In genomic region chr9:106023455-106023854, GRCh38 we compare ENCODE assay signal across 24 cellular contexts.
DNase-seq lines count a peak whose midpoint lies in the region; ATAC-seq, FAIRE-seq and TF ChIP-seq lines count a peak whose summit lies in the region.
"Had no signal": no experiment of that assay in that cellular context is flagged by ENCODE, and none has a peak within 500 bp of the region (broad histone marks: within the 10 kb centered on the region; RNA-seq: fewer than 3 reads in every experiment).

No MANE protein-coding gene starts in this region.

- no peak overlapping the region for H3K4me3 Mint-ChIP-seq in activated CD4-positive, alpha-beta T cell treated with anti-CD3 and anti-CD28 coated beads for 36 hours
- H3K4me3 Mint-ChIP-seq: B cell; CD14-positive monocyte; CD4-positive, alpha-beta memory T cell had no signal

- no peaks in the 10 kb centered on the region for H3K36me3 ChIP-seq in GM12878 (ENCODE audit: control insufficient read depth in 2 of 2, insufficient read depth in 2 of 2, low read length in 1 of 2)
- H3K36me3 ChIP-seq: BLaER1 treated with 17β-estradiol and CSF1 and Interleukin-3, amounts not matched to agents 10 nM and 100 nM had no signal

- 0% methylated on average over 2 of the region's 2 CpGs for WGBS in GM12878 (ENCODE audit: insufficient coverage, insufficient replicate concordance, low lambda C conversion rate, missing lambda C conversion rate)

- H3K4me2 ChIP-seq in GM12878 (ENCODE audit: control insufficient read depth, insufficient read depth), result no peak overlapping the region
- H3K4me2 ChIP-seq: BLaER1 treated with 17β-estradiol and CSF1 and Interleukin-3, amounts not matched to agents 10 nM and 100 nM had no signal

- no peaks in the 10 kb centered on the region for H4K20me1 ChIP-seq in GM12878 (ENCODE audit: control insufficient read depth, insufficient read depth)
- H4K20me1 ChIP-seq: BLaER1 treated with 17β-estradiol and CSF1 and Interleukin-3, amounts not matched to agents 10 nM and 100 nM had no signal

- no peaks in the 10 kb centered on the region for H3K9me3 ChIP-seq in GM12878 (replicated peaks; ENCODE audit: control insufficient read depth, insufficient read depth, low read length)

- SMC1A ChIA-PET in GM12878 (lab: Charles Lee; ENCODE audit: uncharacterized antibody, unreplicated experiment), result interaction anchor here (0.7 to 1.1 kb wide), 2 partner anchors 14 to 98 kb away, joined by 3 read pairs; no protein-coding TSS in a partner anchor

- no peaks in the 10 kb centered on the region for H3K4me1 Mint-ChIP-seq in activated CD4-positive, alpha-beta T cell treated with anti-CD3 and anti-CD28 coated beads for 36 hours
- H3K4me1 Mint-ChIP-seq: B cell; CD14-positive monocyte; CD4-positive, alpha-beta memory T cell had no signal

- no peak overlapping the region for H3K27ac ChIP-seq in GM12878 (ENCODE audit: control insufficient read depth, insufficient read depth)
- H3K27ac ChIP-seq: 22Rv1; BLaER1 treated with 17β-estradiol and CSF1 and Interleukin-3, amounts not matched to agents 10 nM and 100 nM; GM23248 had no signal

- no peak overlapping the region for H3K4me3 ChIP-seq in GM12878
- H3K4me3 ChIP-seq: BLaER1 treated with 17β-estradiol and CSF1 and Interleukin-3, amounts not matched to agents 10 nM and 100 nM; GM23248 had no signal

- TF ChIP-seq EP300 in GM12878 (IDR thresholded peaks at IDR 0.05; ENCODE audit: borderline replicate concordance in 1 of 2, control insufficient read depth in 1 of 2, low read depth in 2 of 2, low read length in 2 of 2), result no peak

- DNase-seq in CD1c-positive myeloid dendritic cell (ENCODE audit: extremely low spot score), result peak; percentile 22
- DNase-seq in GM12891 (ENCODE audit: insufficient read length, low spot score), result no peak
- DNase-seq in GM12878 (ENCODE audit: low read depth, low spot score), result no peak
- no peak for DNase-seq in activated CD4-positive, alpha-beta T cell treated with anti-CD3 and anti-CD28 coated beads for 36 hours
- no peak for DNase-seq in HK-2 (ENCODE audit: unreplicated experiment)
- DNase-seq in DMS 273 treated with DMSO at 0.1 percent for 48 hours (lab: John Stamatoyannopoulos, UW), result no peak
- DNase-seq: Calu3; CD4-positive, alpha-beta memory T cell; COR-L47; DMS153; DND-41; GM23248; H7; HCEC 1CT had no signal

- no peaks in the 10 kb centered on the region for H3K4me1 ChIP-seq in GM12878 (ENCODE audit: control insufficient read depth, insufficient read depth, low read length)
- H3K4me1 ChIP-seq: BLaER1 treated with 17β-estradiol and CSF1 and Interleukin-3, amounts not matched to agents 10 nM and 100 nM had no signal

- TF ChIP-seq CTCF in GM12878 (IDR thresholded peaks at IDR 0.05 in 2 of 3, conservative IDR thresholded peaks at IDR 0.05 in 1 of 3; ENCODE audit: control insufficient read depth in 2 of 3, extremely low read depth in 1 of 3, insufficient read depth in 1 of 3, low read depth in 3 of 3, low read length in 3 of 3), result no peak

- no peak for TF ChIP-seq POLR2A in GM12891 (IDR thresholded peaks at IDR 0.05; ENCODE audit: low read depth, low read length)
- TF ChIP-seq POLR2A in GM12878 (IDR thresholded peaks at IDR 0.05; ENCODE audit: low read depth, low read length), result no peak

- H3K79me2 ChIP-seq in GM12878 (ENCODE audit: control insufficient read depth, insufficient read depth, low read length), result no peaks in the 10 kb centered on the region

- no peaks in the 10 kb centered on the region for H3K9me3 Mint-ChIP-seq in activated CD4-positive, alpha-beta T cell treated with anti-CD3 and anti-CD28 coated beads for 36 hours (ENCODE audit: low read depth)

- in situ Hi-C loops in GM12878 (cut with MboI), result no loop called here

- TF ChIP-seq RAD21 in GM12878 (IDR thresholded peaks at IDR 0.05; ENCODE audit: insufficient read depth, low read depth, low read length), result no peak

- BruUV-seq in GM12878 (replicated peaks; lab: Mats Ljungman, UMichigan), result no TSS peak

- H3K27ac Mint-ChIP-seq in activated CD4-positive, alpha-beta T cell treated with anti-CD3 and anti-CD28 coated beads for 36 hours, result no peak overlapping the region
- H3K27ac Mint-ChIP-seq: B cell; CD14-positive monocyte; CD4-positive, alpha-beta memory T cell had no signal

- peaks cover 2% of the 10 kb centered on the region for H3K27me3 Mint-ChIP-seq in activated CD4-positive, alpha-beta T cell treated with anti-CD3 and anti-CD28 coated beads for 36 hours

- RAD21 ChIA-PET in GM12878 (lab: Charles Lee; ENCODE audit: unreplicated experiment), result no interaction called here

- H3K9ac ChIP-seq in GM12878 (ENCODE audit: control insufficient read depth, insufficient read depth, low read length), result no peak overlapping the region
- H3K9ac ChIP-seq: BLaER1 treated with 17β-estradiol and CSF1 and Interleukin-3, amounts not matched to agents 10 nM and 100 nM; GM23248 had no signal

- CTCF ChIA-PET in GM12878 (lab: Yijun Ruan, JAX), result no interaction called here
- CTCF ChIA-PET in activated CD4-positive, alpha-beta T cell treated with anti-CD3 and anti-CD28 coated beads for 36 hours (lab: Charles Lee), result no interaction called here

- intact Hi-C loops in GM12878 (cut with micrococcal nuclease; ENCODE audit: unreplicated experiment), result no loop called here
- intact Hi-C loops in activated CD4-positive, alpha-beta T cell treated with anti-CD3 and anti-CD28 coated beads for 36 hours (cut with DNase I, micrococcal nuclease), result no loop called here

- no peak overlapping the region for H2AFZ ChIP-seq in GM12878 (ENCODE audit: control insufficient read depth, low read depth, low read length)
- H2AFZ ChIP-seq: GM23248 had no signal

- ATAC-seq in HG03442 (IDR thresholded peaks at IDR 0.05; ENCODE audit: unreplicated experiment) (peak; percentile 49), GM12878 (peak; percentile 68), HG03460 (IDR thresholded peaks at IDR 0.05; ENCODE audit: unreplicated experiment) (no peak)
- no peak for ATAC-seq in activated CD4-positive, alpha-beta T cell treated with anti-CD3 and anti-CD28 coated beads for 36 hours

- POLR2A ChIA-PET in GM12878 (lab: Charles Lee), result no interaction called here
- POLR2A ChIA-PET in activated CD4-positive, alpha-beta T cell treated with anti-CD3 and anti-CD28 coated beads for 36 hours (lab: Charles Lee), result no interaction called here

- no peaks in the 10 kb centered on the region for H3K36me3 Mint-ChIP-seq in activated CD4-positive, alpha-beta T cell treated with anti-CD3 and anti-CD28 coated beads for 36 hours (ENCODE audit: low read depth)
- H3K36me3 Mint-ChIP-seq: CD14-positive monocyte; CD4-positive, alpha-beta memory T cell had no signal

- H3K27me3 ChIP-seq in GM12878 (replicated peaks in 1 of 2; ENCODE audit: control insufficient read depth in 2 of 2, insufficient read depth in 2 of 2, low read length in 1 of 2), result no peaks in the 10 kb centered on the region

- no peak for FAIRE-seq in GM12891 (lab: Jason Lieb, UNC)
- FAIRE-seq in GM12878 (lab: Jason Lieb, UNC), result no peak
- FAIRE-seq: A204.1, G401.6, GM18507, H1 had no signal

TF ChIP-seq in GM12891, 5 proteins besides CTCF, POLR2A, EP300 and RAD21:
- TF ChIP-seq SPI1 (IDR thresholded peaks at IDR 0.05; ENCODE audit: low read depth, low read length) (peak; percentile 25; the same call in 1 of the 2 replicates), PAX5 (IDR thresholded peaks at IDR 0.05; ENCODE audit: insufficient read depth, low read length, severe bottlenecking) (no peak)

TF ChIP-seq in GM12878, 131 proteins besides CTCF, POLR2A, EP300 and RAD21 (continues in another document):
- TF ChIP-seq MYC (IDR thresholded peaks at IDR 0.05; ENCODE audit: insufficient read depth, insufficient read length, insufficient replicate concordance, low read length, severe bottlenecking), result no peak
- peak; percentile 37 for TF ChIP-seq RUNX3 (IDR thresholded peaks at IDR 0.05; ENCODE audit: low read length)
- TF ChIP-seq SMAD1 (IDR thresholded peaks at IDR 0.05; ENCODE audit: low read depth, partially characterized antibody), result no peak
- no peak for TF ChIP-seq POLR2AphosphoS5 (IDR thresholded peaks at IDR 0.05; ENCODE audit: low read length)
- no peak for TF ChIP-seq MTA3 (IDR thresholded peaks at IDR 0.05; ENCODE audit: borderline replicate concordance, low read length)
- peak; percentile 10; the same call in 1 of the 2 replicates for TF ChIP-seq SPI1 (IDR thresholded peaks at IDR 0.05; ENCODE audit: borderline replicate concordance, insufficient read depth, low read depth, low read length)
- TF ChIP-seq SREBF2 (IDR thresholded peaks at IDR 0.05; ENCODE audit: low read length), result no peak
- TF ChIP-seq, protein P1, sequence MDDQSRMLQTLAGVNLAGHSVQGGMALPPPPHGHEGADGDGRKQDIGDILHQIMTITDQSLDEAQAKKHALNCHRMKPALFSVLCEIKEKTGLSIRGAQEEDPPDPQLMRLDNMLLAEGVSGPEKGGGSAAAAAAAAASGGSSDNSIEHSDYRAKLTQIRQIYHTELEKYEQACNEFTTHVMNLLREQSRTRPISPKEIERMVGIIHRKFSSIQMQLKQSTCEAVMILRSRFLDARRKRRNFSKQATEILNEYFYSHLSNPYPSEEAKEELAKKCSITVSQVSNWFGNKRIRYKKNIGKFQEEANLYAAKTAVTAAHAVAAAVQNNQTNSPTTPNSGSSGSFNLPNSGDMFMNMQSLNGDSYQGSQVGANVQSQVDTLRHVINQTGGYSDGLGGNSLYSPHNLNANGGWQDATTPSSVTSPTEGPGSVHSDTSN (IDR thresholded peaks at IDR 0.05; ENCODE audit: insufficient replicate concordance, low read depth, low read length), result no peak
- TF ChIP-seq E4F1 (IDR thresholded peaks at IDR 0.05; ENCODE audit: borderline replicate concordance, partially characterized antibody), result no peak
- TF ChIP-seq MXI1 (IDR thresholded peaks at IDR 0.05; ENCODE audit: low read depth, low read length), result no peak
- no peak for TF ChIP-seq BRCA1 (IDR thresholded peaks at IDR 0.05; ENCODE audit: low read depth, low read length)
- no peak for TF ChIP-seq NR2C1 (IDR thresholded peaks at IDR 0.05)
- no peak for TF ChIP-seq TCF7 (IDR thresholded peaks at IDR 0.05; ENCODE audit: borderline replicate concordance)

Comparison
In these comparisons a context has a peak if more than half of its experiments do, and no peak if none do; other contexts are left out.
1. ATAC-seq: peak in HG03442 (single experiment) and GM12878 (single experiment); none in activated CD4-positive, alpha-beta T cell treated with anti-CD3 and anti-CD28 coated beads for 36 hours (single experiment) and HG03460 (single experiment).